15 cellular contexts compared by ENCODE assay signal in genomic region chr2:36333350-36334012, GRCh38. TPM values are rescaled to one million over a fixed set of nuclear protein-coding genes. Genes with fewer than 3 reads are reported as not detected.
DNase-seq lines count a peak whose midpoint lies in the region; ATAC-seq, FAIRE-seq and TF ChIP-seq lines count a peak whose summit lies in the region.
"Had no signal": no experiment of that assay in that cellular context is flagged by ENCODE, and none has a peak within 500 bp of the region (broad histone marks: within the 10 kb centered on the region; RNA-seq: fewer than 3 reads in every experiment).

No MANE protein-coding gene starts in this region.

- H3K27me3 ChIP-seq in upper lobe of left lung: no peaks in the 10 kb centered on the region
- H3K27me3 ChIP-seq: tibial artery had no signal

- H3K36me3 ChIP-seq in upper lobe of left lung: no peaks in the 10 kb centered on the region
- H3K36me3 ChIP-seq: tibial artery had no signal

- DNase-seq in NCI-H69 (lab: John Stamatoyannopoulos, UW) (peak; percentile 3), upper lobe of left lung (no peak), DMS153 (lab: John Stamatoyannopoulos, UW) (no peak)
- DNase-seq in effector memory CD8-positive, alpha-beta T cell: peak in 1 of 3 experiments; percentile 14
- DNase-seq: activated CD8-positive, alpha-beta memory T cell treated with anti-CD3 and anti-CD28 coated beads, Interleukin-2, amount 50 U/mL, for 4 hours; dorsolateral prefrontal cortex; kidney glomerular epithelial cell; NCI-H1930; tibial artery had no signal

- no peak overlapping the region for H3K4me3 Mint-ChIP-seq in effector memory CD8-positive, alpha-beta T cell
- H3K4me3 Mint-ChIP-seq: naive thymus-derived CD4-positive, alpha-beta T cell had no signal

- H3K36me3 Mint-ChIP-seq in effector memory CD8-positive, alpha-beta T cell (ENCODE audit: insufficient read depth): no peaks in the 10 kb centered on the region
- H3K36me3 Mint-ChIP-seq: naive thymus-derived CD4-positive, alpha-beta T cell had no signal

- peak; percentile 78 for ATAC-seq in effector memory CD8-positive, alpha-beta T cell (replicated peaks)
- ATAC-seq in upper lobe of left lung (ENCODE audit: low FRiP score in 2 of 2) (no peak), esophagus mucosa (no peak)
- ATAC-seq: naive thymus-derived CD4-positive, alpha-beta T cell had no signal

- TF ChIP-seq EP300 in upper lobe of left lung (IDR thresholded peaks at IDR 0.05): no peak

- no peak overlapping the region for H3K4me3 ChIP-seq in upper lobe of left lung
- H3K4me3 ChIP-seq: dorsolateral prefrontal cortex, skin epidermis, tibial artery had no signal

- peaks cover 0 to 6% of the 10 kb centered on the region in 2 donors for H3K4me1 Mint-ChIP-seq in effector memory CD8-positive, alpha-beta T cell (ENCODE audit: low read depth in 2 of 2)

- no peaks in the 10 kb centered on the region for H3K4me1 ChIP-seq in upper lobe of left lung
- H3K4me1 ChIP-seq: tibial artery had no signal

- peak; percentile 42 for FAIRE-seq in G401.6 (lab: Jason Lieb, UNC)

- WGBS in upper lobe of left lung, 2 donors: 49 to 68% methylated on average over 4 of the region's 4 CpGs

- peaks cover 0 to 4% of the 10 kb centered on the region in 2 donors for H3K27me3 Mint-ChIP-seq in effector memory CD8-positive, alpha-beta T cell

- H3K9me3 ChIP-seq in upper lobe of left lung: no peaks in the 10 kb centered on the region
- H3K9me3 ChIP-seq: Caco-2, tibial artery had no signal

- no peak overlapping the region for H3K27ac ChIP-seq in C4-2B
- H3K27ac ChIP-seq in upper lobe of left lung: no peak overlapping the region
- H3K27ac ChIP-seq: dorsolateral prefrontal cortex, skin epidermis, tibial artery had no signal

- no peaks in the 10 kb centered on the region for H3K9me3 Mint-ChIP-seq in effector memory CD8-positive, alpha-beta T cell
- H3K9me3 Mint-ChIP-seq: naive thymus-derived CD4-positive, alpha-beta T cell had no signal

- peak; percentile 14; the same call in 1 of the 2 replicates for TF ChIP-seq CTCF in C4-2B (conservative IDR thresholded peaks at IDR 0.05)
- TF ChIP-seq CTCF in upper lobe of left lung (IDR thresholded peaks at IDR 0.05): no peak

- no peak for TF ChIP-seq POLR2A in upper lobe of left lung (IDR thresholded peaks at IDR 0.05)

- no peak overlapping the region for H3K27ac Mint-ChIP-seq in effector memory CD8-positive, alpha-beta T cell

RNA-seq across cellular contexts. Expression of gene CRIM1, which starts 22.1 kb away (rescaled TPM):
- total RNA-seq in upper lobe of left lung (100 to 1,000 TPM in 4 of 6 donors, 10 to 100 TPM in 2; 74.7 to 128 (median 110) TPM), esophagus mucosa (15.2 TPM)
